ENCODE assay signal across 8 cellular contexts in the genomic region with DNA sequence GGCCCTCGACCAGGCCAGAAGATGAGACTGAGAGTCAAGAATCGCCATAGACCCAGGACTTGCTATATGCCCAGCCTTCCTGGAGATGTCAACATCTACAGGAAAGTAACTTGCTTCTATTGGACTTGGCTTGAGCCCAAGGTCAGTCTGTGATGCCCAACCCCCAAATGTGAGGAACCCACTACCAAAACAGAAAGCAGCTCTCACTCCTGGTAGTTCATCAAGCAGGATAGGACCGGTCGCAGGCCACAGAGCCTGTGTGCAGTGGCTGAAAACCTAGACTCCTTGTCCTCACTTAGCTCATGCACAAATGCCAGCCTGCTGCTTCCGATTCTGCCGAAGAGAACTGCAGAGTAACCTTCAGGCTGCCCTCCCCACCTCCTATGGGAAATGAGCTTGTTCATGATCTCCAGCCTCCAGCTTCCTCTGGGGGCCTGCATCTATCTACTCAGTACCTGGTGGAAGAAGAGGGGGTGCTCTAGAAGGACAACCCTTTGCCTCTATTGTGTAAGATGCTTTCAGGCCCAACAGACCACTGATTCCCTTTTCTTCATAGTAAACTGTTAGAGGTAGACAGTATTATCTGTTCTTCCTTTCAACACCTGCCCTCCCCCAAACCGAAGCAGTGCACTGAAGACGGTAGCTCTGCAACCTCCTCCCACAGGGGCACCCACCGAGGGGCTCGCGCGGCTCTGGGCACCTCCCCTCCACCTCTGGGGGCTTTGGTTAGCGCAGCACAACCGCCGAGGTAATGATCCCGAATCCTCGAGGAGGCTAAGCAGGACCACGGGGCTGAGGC. TPM values are rescaled to one million over a fixed set of nuclear protein-coding genes. Genes with fewer than 3 reads are reported as not detected.
DNase-seq lines count a peak whose midpoint lies in the region; ATAC-seq, FAIRE-seq and TF ChIP-seq lines count a peak whose summit lies in the region.

No MANE protein-coding gene starts in this region.

- no peak overlapping the region for H3K27ac ChIP-seq in CD4-positive, alpha-beta T cell (ENCODE audit: low read depth, low read length)
- no peak overlapping the region for H3K27ac ChIP-seq in SJSA1
- peak overlapping the region; percentile 2 for H3K27ac ChIP-seq in endothelial cell of umbilical vein (ENCODE audit: insufficient read depth, low read depth, low read length)

- no peaks in the 10 kb centered on the region for H4K20me1 ChIP-seq in endothelial cell of umbilical vein (replicated peaks; ENCODE audit: control insufficient read depth, extremely low read depth, insufficient read depth, low read length)

- no peak for TF ChIP-seq CTCF in CD4-positive, alpha-beta T cell (IDR thresholded peaks at IDR 0.05)
- TF ChIP-seq CTCF in endothelial cell of umbilical vein (IDR thresholded peaks at IDR 0.05; ENCODE audit: extremely low read depth in 1 of 2, insufficient read depth in 1 of 2, low read depth in 1 of 2, low read length in 2 of 2) (no peak), osteocyte (IDR thresholded peaks at IDR 0.05) (no peak)

- no peaks in the 10 kb centered on the region for H3K27me3 Mint-ChIP-seq in CD4-positive, alpha-beta T cell
- H3K27me3 Mint-ChIP-seq in osteocyte (ENCODE audit: unreplicated experiment) = no peaks in the 10 kb centered on the region

- no peaks in the 10 kb centered on the region for H3K9me3 ChIP-seq in CD4-positive, alpha-beta T cell (ENCODE audit: control insufficient read depth, low read length)
- no peaks in the 10 kb centered on the region for H3K9me3 ChIP-seq in SJSA1 (replicated peaks)
- H3K9me3 ChIP-seq in endothelial cell of umbilical vein (replicated peaks; ENCODE audit: control insufficient read depth, insufficient read depth, low read length) = no peaks in the 10 kb centered on the region

- CTCF ChIA-PET in CD4-positive, alpha-beta T cell (lab: Charles Lee) = interaction anchor here (1.0 kb wide), 1 partner anchor 46 kb away, joined by 4 read pairs; no protein-coding TSS in a partner anchor
- CTCF ChIA-PET in endothelial cell of umbilical vein (lab: Charles Lee) = interaction anchor here (1.0 to 20.3 kb wide), 8 partner anchors 10 to 154 kb away, joined by 3 to 237 read pairs (median 4); no protein-coding TSS in a partner anchor

- intact Hi-C loops in CD4-positive, alpha-beta T cell (cut with DNase I, micrococcal nuclease) = loop anchor here (2.0 to 10.0 kb wide), 2 partner anchors 33 to 393 kb away; a partner anchor contains a TSS
- intact Hi-C loops in endothelial cell of umbilical vein (cut with micrococcal nuclease) = loop anchor here (2.0 kb wide), 1 partner anchor 183 kb away; no protein-coding TSS in a partner anchor

- H3K4me1 ChIP-seq in SJSA1 (replicated peaks) (peaks cover 15% of the 10 kb centered on the region), endothelial cell of umbilical vein (ENCODE audit: control insufficient read depth, extremely low read depth, insufficient read depth, low read length) (peaks cover 16% of the 10 kb centered on the region)

- peaks cover 31% of the 10 kb centered on the region for H3K4me1 Mint-ChIP-seq in CD4-positive, alpha-beta T cell (ENCODE audit: low read depth)
- peaks cover 14% of the 10 kb centered on the region for H3K4me1 Mint-ChIP-seq in osteocyte (ENCODE audit: unreplicated experiment)

- no peak for ATAC-seq in CD4-positive, alpha-beta T cell (ENCODE audit: poor library complexity)
- ATAC-seq in GM21515 (IDR thresholded peaks at IDR 0.05; ENCODE audit: unreplicated experiment) (peak; percentile 2), GM18519 (IDR thresholded peaks at IDR 0.05; ENCODE audit: low FRiP score, unreplicated experiment) (no peak)

- TSS peak; percentile 35 for BruUV-seq in endothelial cell of umbilical vein (replicated peaks; lab: Mats Ljungman, UMichigan)

- H3K9me3 Mint-ChIP-seq in CD4-positive, alpha-beta T cell = no peaks in the 10 kb centered on the region
- H3K9me3 Mint-ChIP-seq in osteocyte (ENCODE audit: unreplicated experiment) = no peaks in the 10 kb centered on the region

- peak overlapping the region; percentile 97 for H3K4me3 ChIP-seq in SJSA1
- H3K4me3 ChIP-seq in endothelial cell of umbilical vein (replicated peaks in 1 of 3; ENCODE audit: insufficient read depth in 1 of 3, low read depth in 1 of 3, low read length in 3 of 3) = peak overlapping the region; percentile 45 to 71 (median 63)

- H3K27me3 ChIP-seq in CD4-positive, alpha-beta T cell (ENCODE audit: control insufficient read depth, insufficient read depth, low read length) = no peaks in the 10 kb centered on the region
- no peaks in the 10 kb centered on the region for H3K27me3 ChIP-seq in SJSA1 (replicated peaks)
- H3K27me3 ChIP-seq in endothelial cell of umbilical vein (ENCODE audit: control insufficient read depth in 2 of 2, insufficient read depth in 2 of 2, low read length in 2 of 2) = no peaks in the 10 kb centered on the region

- peak; percentile 86 for FAIRE-seq in endothelial cell of umbilical vein (lab: Jason Lieb, UNC)

- H3K4me2 ChIP-seq in endothelial cell of umbilical vein (ENCODE audit: insufficient read depth, low read length) = peak overlapping the region; percentile 82

- H3K4me3 Mint-ChIP-seq in CD4-positive, alpha-beta T cell = peak overlapping the region; percentile 86
- H3K4me3 Mint-ChIP-seq in osteocyte (ENCODE audit: unreplicated experiment) = peak overlapping the region; percentile 79

- POLR2A ChIA-PET in CD4-positive, alpha-beta T cell (lab: Charles Lee) = interaction anchor here (1.1 to 4.1 kb wide), 3 partner anchors 31 to 43 kb away, joined by 3 to 41 read pairs (median 6); no protein-coding TSS in a partner anchor
- POLR2A ChIA-PET in endothelial cell of umbilical vein (lab: Charles Lee) = no interaction called here

- H3K9ac ChIP-seq in endothelial cell of umbilical vein (replicated peaks; ENCODE audit: extremely low read depth, insufficient read depth, low read length) = peak overlapping the region; percentile 32

- peaks cover 20% of the 10 kb centered on the region for H3K79me2 ChIP-seq in endothelial cell of umbilical vein (ENCODE audit: control insufficient read depth, insufficient read depth, low read length)

- H3K27ac Mint-ChIP-seq in CD4-positive, alpha-beta T cell = peak overlapping the region; percentile 82
- H3K27ac Mint-ChIP-seq in osteocyte (ENCODE audit: unreplicated experiment) = peak overlapping the region; percentile 54

- H2AFZ ChIP-seq in endothelial cell of umbilical vein (ENCODE audit: low read depth, low read length) = peak overlapping the region; percentile 2

- no peaks in the 10 kb centered on the region for H3K36me3 Mint-ChIP-seq in CD4-positive, alpha-beta T cell (ENCODE audit: low read depth)
- no peaks in the 10 kb centered on the region for H3K36me3 Mint-ChIP-seq in osteocyte (ENCODE audit: unreplicated experiment)

- dilution Hi-C loops in endothelial cell of umbilical vein (cut with MboI; ENCODE audit: extremely low pct_ligation_motif_present, low sequenced_read_pairs) = no loop called here

- H3K36me3 ChIP-seq in SJSA1 (peaks cover 3% of the 10 kb centered on the region), endothelial cell of umbilical vein (ENCODE audit: control insufficient read depth in 2 of 2, extremely low read depth in 1 of 2, insufficient read depth in 2 of 2, low read length in 2 of 2) (no peaks in the 10 kb centered on the region)

- DNase-seq in CD4-positive, alpha-beta T cell = no peak
- DNase-seq in SJSA1 (ENCODE audit: low read depth in 1 of 2, low spot score in 2 of 2) (peak in 1 of 2 experiments; percentile 14), endothelial cell of umbilical vein (ENCODE audit: low read depth, low spot score) (peak; percentile 46), osteocyte (ENCODE audit: extremely low spot score, unreplicated experiment) (no peak), SW 1271 (lab: John Stamatoyannopoulos, UW) (no peak), T1000 (lab: John Stamatoyannopoulos, UW) (no peak)

- no peak for TF ChIP-seq POLR2A in endothelial cell of umbilical vein (IDR thresholded peaks at IDR 0.05; ENCODE audit: low read depth, low read length)

- H3K9me1 ChIP-seq in endothelial cell of umbilical vein (replicated peaks; ENCODE audit: control insufficient read depth, extremely low read depth, insufficient read depth, low read length) = no peaks in the 10 kb centered on the region

RNA-seq across cellular contexts. Expression of a gene that starts 1.3 kb away (rescaled TPM):
- 1 to 10 TPM; 5.3 to 5.4 TPM for total RNA-seq in CD4-positive, alpha-beta T cell
- 33.9 and 36.9 TPM in 2 replicates for total RNA-seq in SJSA1 (2014; rRNA removed; shearing (Covaris generic))
- total RNA-seq in endothelial cell of umbilical vein (69.4 and 76.5 TPM in 2 replicates), osteocyte (21.6 and 21.8 TPM in 2 replicates)
- polyA plus RNA-seq in endothelial cell of umbilical vein = 104 and 105 TPM in 2 replicates
- polyA plus RNA-seq in endothelial cell of umbilical vein (2011; cell fraction: cytosol; rRNA removed) = 84.5 and 86.8 TPM in 2 replicates
- 48.1 and 56.4 TPM in 2 replicates for polyA plus RNA-seq in endothelial cell of umbilical vein (2011; cell fraction: nucleus; rRNA removed)
- 76.1 and 79.8 TPM in 2 replicates for polyA plus RNA-seq in endothelial cell of umbilical vein (2012)
- 42.4 and 44.3 TPM in 2 replicates for polyA minus RNA-seq in endothelial cell of umbilical vein
- 29.4 TPM for polyA minus RNA-seq in endothelial cell of umbilical vein (2011; cell fraction: cytosol; rRNA and poly(A)+ RNA removed)
- 10.6 and 13.3 TPM in 2 replicates for polyA minus RNA-seq in endothelial cell of umbilical vein (2011; cell fraction: nucleus; rRNA and poly(A)+ RNA removed)

RNA-seq across cellular contexts. Expression of a gene that starts 27.4 kb away (rescaled TPM):
- not detected for total RNA-seq in CD4-positive, alpha-beta T cell
- total RNA-seq in SJSA1 (2014; rRNA removed; shearing (Covaris generic)) = 0.03 TPM in 1 of 2 replicates, not detected in the other
- 9.4 and 13.3 TPM in 2 replicates for total RNA-seq in endothelial cell of umbilical vein
- polyA plus RNA-seq in endothelial cell of umbilical vein = 3.6 and 3.7 TPM in 2 replicates
- polyA plus RNA-seq in endothelial cell of umbilical vein (2011; cell fraction: cytosol; rRNA removed) = 2.7 and 2.9 TPM in 2 replicates
- 2.1 and 3.5 TPM in 2 replicates for polyA plus RNA-seq in endothelial cell of umbilical vein (2011; cell fraction: nucleus; rRNA removed)
- 4.7 and 12.3 TPM in 2 replicates for polyA plus RNA-seq in endothelial cell of umbilical vein (2012)
- polyA minus RNA-seq in endothelial cell of umbilical vein = 2.0 and 2.4 TPM in 2 replicates
- polyA minus RNA-seq in endothelial cell of umbilical vein (2011; cell fraction: cytosol; rRNA and poly(A)+ RNA removed) = 6.2 TPM
- 1.4 and 1.5 TPM in 2 replicates for polyA minus RNA-seq in endothelial cell of umbilical vein (2011; cell fraction: nucleus; rRNA and poly(A)+ RNA removed)
- total RNA-seq in osteocyte = not detected in 2 replicates

RNA-seq across cellular contexts. Expression of a gene that starts 32.3 kb away (rescaled TPM):
- 1 to 10 TPM; 2.0 to 3.9 TPM for total RNA-seq in CD4-positive, alpha-beta T cell
- not detected in 2 replicates for total RNA-seq in SJSA1 (2014; rRNA removed; shearing (Covaris generic))
- 0.71 and 2.2 TPM in 2 replicates for total RNA-seq in endothelial cell of umbilical vein
- 0.46 and 0.54 TPM in 2 replicates for polyA plus RNA-seq in endothelial cell of umbilical vein
- 0.07 and 0.17 TPM in 2 replicates for polyA plus RNA-seq in endothelial cell of umbilical vein (2011; cell fraction: cytosol; rRNA removed)
- 0.76 and 0.80 TPM in 2 replicates for polyA plus RNA-seq in endothelial cell of umbilical vein (2011; cell fraction: nucleus; rRNA removed)
- 0.71 and 0.75 TPM in 2 replicates for polyA plus RNA-seq in endothelial cell of umbilical vein (2012)
- 0.13 TPM in 1 of 2 replicates, not detected in the other for polyA minus RNA-seq in endothelial cell of umbilical vein
- polyA minus RNA-seq in endothelial cell of umbilical vein (2011; cell fraction: cytosol; rRNA and poly(A)+ RNA removed) = 4.0 TPM
- 0.34 TPM in 1 of 2 replicates, not detected in the other for polyA minus RNA-seq in endothelial cell of umbilical vein (2011; cell fraction: nucleus; rRNA and poly(A)+ RNA removed)
- total RNA-seq in osteocyte = 0.31 TPM in 1 of 2 replicates, not detected in the other

Comparison
In these comparisons a context has a peak if more than half of its experiments do, and no peak if none do; other contexts are left out.
1. RNA of a gene that starts 27.4 kb away (total RNA-seq): 9.4 to 13.3 TPM in endothelial cell of umbilical vein; not detected in CD4-positive, alpha-beta T cell, 0.03 TPM in SJSA1 and not detected in osteocyte; every median in the first group is over 10 times any median in the second.